8 cellular contexts compared by ENCODE assay signal in the genomic region with DNA sequence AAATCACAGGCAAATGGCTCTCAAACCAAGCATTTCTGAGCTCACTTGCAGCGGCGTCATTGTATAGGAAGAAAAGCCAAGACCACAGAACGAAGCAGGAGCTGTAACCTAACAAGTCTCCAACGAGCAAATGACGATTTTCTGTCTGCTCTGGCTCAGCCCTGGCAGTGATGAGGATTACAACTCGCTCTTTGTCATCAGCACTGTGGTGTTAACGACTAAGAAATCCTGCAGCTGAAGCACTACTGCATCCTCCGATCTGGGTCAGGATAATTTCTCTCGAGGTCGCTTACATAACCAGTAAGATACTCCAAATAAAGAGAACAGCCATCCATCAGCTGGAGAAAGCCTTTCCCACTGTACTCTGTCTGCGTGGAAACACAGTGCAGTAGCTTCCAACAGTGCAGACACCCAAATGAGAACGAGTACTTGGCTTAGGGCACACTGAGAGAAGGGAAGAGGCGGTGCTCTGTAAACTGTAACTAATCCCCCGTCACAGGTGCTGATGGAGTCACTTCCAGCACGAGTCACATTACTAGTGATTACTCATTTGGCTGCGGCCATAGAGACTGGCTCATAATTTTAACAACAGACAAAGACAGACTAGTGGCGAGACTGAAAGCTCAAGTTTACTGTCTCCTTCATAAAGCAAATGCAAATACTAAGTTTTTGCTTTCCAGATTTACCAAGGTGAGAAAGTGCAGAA.
DNase-seq lines count a peak whose midpoint lies in the region; ATAC-seq and TF ChIP-seq lines count a peak whose summit lies in the region.

No MANE protein-coding gene starts in this region.

- DNase-seq in NCI-H510A treated with DMSO at 0.1 percent for 48 hours (lab: John Stamatoyannopoulos, UW) (peak; percentile 88), dermis microvascular lymphatic vessel endothelial cell (ENCODE audit: low read depth in 2 of 2) (peak; percentile 99)
- DNase-seq in activated CD4-positive, alpha-beta T cell treated with anti-CD3 and anti-CD28 coated beads, Interleukin-2, amount 10 ng/mL, durations not matched to agents 7 days and 5 days: peak; percentile 89
- peak; percentile 40 to 82 for DNase-seq in stimulated activated CD4-positive, alpha-beta T cell treated with anti-CD3 and anti-CD28 coated beads, Interleukin-4, amount 100 ng/mL, for 4 hours

- peak overlapping the region; percentile 91 for H3K4me3 Mint-ChIP-seq in activated CD4-positive, alpha-beta T cell treated with anti-CD3 and anti-CD28 coated beads, Interleukin-2, amount 10 ng/mL, durations not matched to agents 7 days and 5 days

- ATAC-seq in HG03439 (IDR thresholded peaks at IDR 0.05; ENCODE audit: unreplicated experiment): peak; percentile 95

- H3K4me1 ChIP-seq in BLaER1: peaks cover 51% of the 10 kb centered on the region
- peaks cover 0 to 16% (median 8%) of the 10 kb centered on the region in 4 donors for H3K4me1 ChIP-seq in liver (ENCODE audit: control insufficient read depth in 4 of 4, insufficient read depth in 4 of 4, low read length in 3 of 4)

- H3K27ac ChIP-seq in BLaER1: peak overlapping the region; percentile 86
- H3K27ac ChIP-seq in liver (ENCODE audit: low read depth in 1 of 2, low read length in 2 of 2): peak overlapping the region; percentile 80 to 96

- peak; percentile 45 for TF ChIP-seq CTCF in liver (IDR thresholded peaks at IDR 0.05; ENCODE audit: low read depth, low read length, missing input control)

- TF ChIP-seq RAD21 in liver (IDR thresholded peaks at IDR 0.05): peak; percentile 68

- WGBS in liver: under 1% methylated on average over 17 of the region's 17 CpGs

- H3K9me3 Mint-ChIP-seq in activated CD4-positive, alpha-beta T cell treated with anti-CD3 and anti-CD28 coated beads, Interleukin-2, amount 10 ng/mL, durations not matched to agents 7 days and 5 days: no peaks in the 10 kb centered on the region

- peak overlapping the region; percentile 99 for H3K27ac Mint-ChIP-seq in activated CD4-positive, alpha-beta T cell treated with anti-CD3 and anti-CD28 coated beads, Interleukin-2, amount 10 ng/mL, durations not matched to agents 7 days and 5 days

- POLR2A ChIA-PET in activated CD4-positive, alpha-beta T cell treated with anti-CD3 and anti-CD28 coated beads, Interleukin-2, amount 10 ng/mL, durations not matched to agents 7 days and 5 days (lab: Charles Lee): interaction anchor here (0.5 to 1.2 kb wide), 3 partner anchors 33 to 196 kb away, joined by 3 to 8 read pairs (median 3); no protein-coding TSS in a partner anchor

- H3K36me3 ChIP-seq in BLaER1 (no peaks in the 10 kb centered on the region), liver (ENCODE audit: control insufficient read depth in 4 of 4, insufficient read depth in 3 of 4, low read depth in 1 of 4, low read length in 3 of 4) (no peaks in the 10 kb centered on the region)

- no peaks in the 10 kb centered on the region for H3K27me3 Mint-ChIP-seq in activated CD4-positive, alpha-beta T cell treated with anti-CD3 and anti-CD28 coated beads, Interleukin-2, amount 10 ng/mL, durations not matched to agents 7 days and 5 days

- H3K4me2 ChIP-seq in BLaER1: peak overlapping the region; percentile 85

- peaks cover 3% of the 10 kb centered on the region for H3K36me3 Mint-ChIP-seq in activated CD4-positive, alpha-beta T cell treated with anti-CD3 and anti-CD28 coated beads, Interleukin-2, amount 10 ng/mL, durations not matched to agents 7 days and 5 days (ENCODE audit: low read depth)

- H3K27me3 ChIP-seq in BLaER1 (no peaks in the 10 kb centered on the region), liver (ENCODE audit: control insufficient read depth in 4 of 4, insufficient read depth in 4 of 4, low read length in 3 of 4) (no peaks in the 10 kb centered on the region)

- CTCF ChIA-PET in activated CD4-positive, alpha-beta T cell treated with anti-CD3 and anti-CD28 coated beads, Interleukin-2, amount 10 ng/mL, durations not matched to agents 7 days and 5 days (lab: Charles Lee): interaction anchor here (0.7 to 3.9 kb wide), 14 partner anchors 8 to 451 kb away, joined by 3 to 12 read pairs (median 4); no protein-coding TSS in a partner anchor

- H3K9me3 ChIP-seq in BLaER1 (no peaks in the 10 kb centered on the region), liver (ENCODE audit: control insufficient read depth in 4 of 4, low read length in 3 of 4) (no peaks in the 10 kb centered on the region)

- H3K4me1 Mint-ChIP-seq in activated CD4-positive, alpha-beta T cell treated with anti-CD3 and anti-CD28 coated beads, Interleukin-2, amount 10 ng/mL, durations not matched to agents 7 days and 5 days: peaks cover 28% of the 10 kb centered on the region

- peaks cover 30% of the 10 kb centered on the region for H4K20me1 ChIP-seq in BLaER1

- H3K4me3 ChIP-seq in BLaER1: peak overlapping the region; percentile 69
- H3K4me3 ChIP-seq in liver (ENCODE audit: low read depth in 1 of 3, low read length in 3 of 3): peak overlapping the region; percentile 64 to 89 (median 79)

- H3K9ac ChIP-seq in BLaER1 (peak overlapping the region; percentile 84), liver (ENCODE audit: low read depth in 1 of 2, low read length in 2 of 2) (peak overlapping the region; percentile 92 to 94)

- TF ChIP-seq POLR2A in GM19193 (IDR thresholded peaks at IDR 0.05; ENCODE audit: extremely low read depth, insufficient read depth, insufficient read length): peak; percentile 88

TF ChIP-seq in liver, 16 proteins besides CTCF, POLR2A, EP300 and RAD21:
- peak; percentile 49 to 56 for TF ChIP-seq HNF4A (conservative IDR thresholded peaks at IDR 0.05)
- TF ChIP-seq ATF3 (IDR thresholded peaks at IDR 0.05): no peak
- TF ChIP-seq HNF4G (IDR thresholded peaks at IDR 0.05): no peak
- TF ChIP-seq GABPA (IDR thresholded peaks at IDR 0.05 in 1 of 2, conservative IDR thresholded peaks at IDR 0.05 in 1 of 2): peak in 1 of 2 donors; percentile 65
- TF ChIP-seq SP1 (IDR thresholded peaks at IDR 0.05): peak; percentile 57
- TF ChIP-seq, protein P1, sequence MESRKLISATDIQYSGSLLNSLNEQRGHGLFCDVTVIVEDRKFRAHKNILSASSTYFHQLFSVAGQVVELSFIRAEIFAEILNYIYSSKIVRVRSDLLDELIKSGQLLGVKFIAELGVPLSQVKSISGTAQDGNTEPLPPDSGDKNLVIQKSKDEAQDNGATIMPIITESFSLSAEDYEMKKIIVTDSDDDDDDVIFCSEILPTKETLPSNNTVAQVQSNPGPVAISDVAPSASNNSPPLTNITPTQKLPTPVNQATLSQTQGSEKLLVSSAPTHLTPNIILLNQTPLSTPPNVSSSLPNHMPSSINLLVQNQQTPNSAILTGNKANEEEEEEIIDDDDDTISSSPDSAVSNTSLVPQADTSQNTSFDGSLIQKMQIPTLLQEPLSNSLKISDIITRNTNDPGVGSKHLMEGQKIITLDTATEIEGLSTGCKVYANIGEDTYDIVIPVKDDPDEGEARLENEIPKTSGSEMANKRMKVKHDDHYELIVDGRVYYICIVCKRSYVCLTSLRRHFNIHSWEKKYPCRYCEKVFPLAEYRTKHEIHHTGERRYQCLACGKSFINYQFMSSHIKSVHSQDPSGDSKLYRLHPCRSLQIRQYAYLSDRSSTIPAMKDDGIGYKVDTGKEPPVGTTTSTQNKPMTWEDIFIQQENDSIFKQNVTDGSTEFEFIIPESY (IDR thresholded peaks at IDR 0.05): peak; percentile 54
- TF ChIP-seq TAF1 (conservative IDR thresholded peaks at IDR 0.05): peak; percentile 99
- TF ChIP-seq FOXA1 (IDR thresholded peaks at IDR 0.05): no peak
- no peak for TF ChIP-seq NR2F2 (IDR thresholded peaks at IDR 0.05)
- peak; percentile 73 to 93 for TF ChIP-seq JUND (IDR thresholded peaks at IDR 0.05)
- TF ChIP-seq RXRA (IDR thresholded peaks at IDR 0.05): peak; percentile 48 to 59
- peak; percentile 95 for TF ChIP-seq YY1 (IDR thresholded peaks at IDR 0.05)
- TF ChIP-seq EGR1 (IDR thresholded peaks at IDR 0.05; ENCODE audit: low read depth in 2 of 2): peak in 1 of 2 donors; percentile 37
- TF ChIP-seq MAX (IDR thresholded peaks at IDR 0.05): peak; percentile 33
- TF ChIP-seq FOXA2 (IDR thresholded peaks at IDR 0.05): peak; percentile 54
- TF ChIP-seq REST (IDR thresholded peaks at IDR 0.05): peak; percentile 95

Comparison
In these comparisons a context has a peak if more than half of its experiments do, and no peak if none do; other contexts are left out.
1. Peak in every context shown above with its lines: DNase-seq, ATAC-seq, H3K4me3 ChIP-seq and H3K27ac ChIP-seq.